In the genomic region with DNA sequence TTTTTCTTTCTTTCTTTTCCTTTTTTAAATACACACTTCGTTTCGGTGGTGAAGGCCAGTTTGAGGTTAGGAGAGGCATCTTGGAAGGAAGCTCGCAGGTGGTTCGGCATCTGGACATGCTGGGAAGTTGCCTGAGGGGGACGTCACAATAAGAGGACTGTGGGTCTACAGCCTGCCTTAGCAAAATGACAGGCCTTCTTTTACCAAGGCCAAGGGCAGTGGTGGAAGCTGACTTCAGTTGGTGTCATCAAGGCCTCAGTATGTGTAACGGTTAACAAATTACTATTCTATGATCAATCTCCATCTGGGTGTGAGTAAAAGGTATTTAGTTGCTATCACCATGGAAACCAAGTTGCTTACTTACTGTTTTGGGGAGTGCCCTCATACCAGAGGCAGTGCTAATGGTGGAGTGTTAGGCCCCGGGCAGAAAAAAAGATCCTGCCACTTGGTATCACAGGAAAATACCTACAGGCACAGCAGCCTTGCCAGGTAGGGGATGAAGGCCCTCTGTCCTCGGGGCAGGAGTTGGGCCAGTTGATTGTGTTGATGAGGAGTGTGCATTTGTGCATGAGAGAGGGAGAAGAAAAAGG, we compare ENCODE assay signal across 8 cellular contexts. TPM values are rescaled to one million over a fixed set of nuclear protein-coding genes. Genes with fewer than 3 reads are reported as not detected.
DNase-seq lines count a peak whose midpoint lies in the region; ATAC-seq and TF ChIP-seq lines count a peak whose summit lies in the region.

No MANE protein-coding gene starts in this region.

- no peaks in the 10 kb centered on the region for H3K27me3 Mint-ChIP-seq in activated CD4-positive, alpha-beta memory T cell treated with anti-CD3 and anti-CD28 coated beads for 36 hours

- H3K9me3 Mint-ChIP-seq in activated CD4-positive, alpha-beta memory T cell treated with anti-CD3 and anti-CD28 coated beads for 36 hours = no peaks in the 10 kb centered on the region

- POLR2A ChIA-PET in activated CD4-positive, alpha-beta memory T cell treated with anti-CD3 and anti-CD28 coated beads for 36 hours (lab: Charles Lee) = interaction anchor here (2.3 kb wide), 1 partner anchor 12 kb away, joined by 8 read pairs; no protein-coding TSS in a partner anchor

- CTCF ChIA-PET in activated CD4-positive, alpha-beta memory T cell treated with anti-CD3 and anti-CD28 coated beads for 36 hours (lab: Charles Lee) = interaction anchor here (0.9 to 2.7 kb wide), 6 partner anchors 10 to 273 kb away, joined by 3 to 8 read pairs (median 6); a partner anchor contains a TSS

- peak overlapping the region; percentile 44 for H3K4me3 Mint-ChIP-seq in activated CD4-positive, alpha-beta memory T cell treated with anti-CD3 and anti-CD28 coated beads for 36 hours

- peaks cover 67% of the 10 kb centered on the region for H3K4me1 Mint-ChIP-seq in activated CD4-positive, alpha-beta memory T cell treated with anti-CD3 and anti-CD28 coated beads for 36 hours (ENCODE audit: low read depth)

- intact Hi-C loops in activated CD4-positive, alpha-beta memory T cell treated with anti-CD3 and anti-CD28 coated beads for 36 hours (cut with micrococcal nuclease) = loop anchor here (5.0 kb wide), 1 partner anchor 75 kb away; no protein-coding TSS in a partner anchor

- TF ChIP-seq CTCF in foreskin keratinocyte (conservative IDR thresholded peaks at IDR 0.05) = peak; percentile 1

- H3K4me1 ChIP-seq in foreskin keratinocyte = peaks cover 74% of the 10 kb centered on the region

- DNase-seq in NCI-H2227 (lab: John Stamatoyannopoulos, UW; ENCODE audit: unreplicated experiment) (peak; percentile 65), NCI-H2227 treated with DMSO at 0.1 percent for 48 hours (lab: John Stamatoyannopoulos, UW) (no peak), foreskin keratinocyte (peak; percentile 99)
- peak; percentile 59 for DNase-seq in activated CD4-positive, alpha-beta memory T cell treated with anti-CD3 and anti-CD28 coated beads for 36 hours

- H3K27ac ChIP-seq in foreskin keratinocyte (peak overlapping the region; percentile 98), skin epidermis (peak overlapping the region; percentile 20 to 99 (median 83))

- ATAC-seq in foreskin keratinocyte (peak; percentile 79), GM21526 (IDR thresholded peaks at IDR 0.05; ENCODE audit: low FRiP score, unreplicated experiment) (no peak), HG03442 (IDR thresholded peaks at IDR 0.05; ENCODE audit: unreplicated experiment) (no peak), HG03025 (IDR thresholded peaks at IDR 0.05; ENCODE audit: low FRiP score, unreplicated experiment) (no peak)

- H3K4me3 ChIP-seq in skin epidermis = no peak overlapping the region

- peaks cover 19% of the 10 kb centered on the region for H3K36me3 Mint-ChIP-seq in activated CD4-positive, alpha-beta memory T cell treated with anti-CD3 and anti-CD28 coated beads for 36 hours

- H3K27ac Mint-ChIP-seq in activated CD4-positive, alpha-beta memory T cell treated with anti-CD3 and anti-CD28 coated beads for 36 hours = peak overlapping the region; percentile 87

- no peaks in the 10 kb centered on the region for H3K27me3 ChIP-seq in foreskin keratinocyte

RNA-seq across cellular contexts. Expression of a gene that starts 10.3 kb away (rescaled TPM):
- total RNA-seq in activated CD4-positive, alpha-beta memory T cell treated with anti-CD3 and anti-CD28 coated beads for 36 hours = 100 to 1,000 TPM; 267 to 270 TPM
- 499 and 534 TPM in 2 replicates for total RNA-seq in foreskin keratinocyte
- 532 and 546 TPM in 2 replicates for polyA plus RNA-seq in foreskin keratinocyte

RNA-seq across cellular contexts. Expression of a gene that starts 38.7 kb away (rescaled TPM):
- total RNA-seq in activated CD4-positive, alpha-beta memory T cell treated with anti-CD3 and anti-CD28 coated beads for 36 hours = 100 to 1,000 TPM; 273 to 287 TPM
- total RNA-seq in foreskin keratinocyte = 273 and 286 TPM in 2 replicates
- polyA plus RNA-seq in foreskin keratinocyte = 377 and 390 TPM in 2 replicates

RNA-seq across cellular contexts. Expression of a gene that starts 40.0 kb away (rescaled TPM):
- 100 to 1,000 TPM; 205 TPM for total RNA-seq in activated CD4-positive, alpha-beta memory T cell treated with anti-CD3 and anti-CD28 coated beads for 36 hours
- total RNA-seq in foreskin keratinocyte = 0.21 TPM in 1 of 2 replicates, not detected in the other
- polyA plus RNA-seq in foreskin keratinocyte = 0.12 and 0.28 TPM in 2 replicates

Comparison
In these comparisons a context has a peak if more than half of its experiments do, and no peak if none do; other contexts are left out.
1. RNA of a gene that starts 40.0 kb away (total RNA-seq): 205 TPM in activated CD4-positive, alpha-beta memory T cell treated with anti-CD3 and anti-CD28 coated beads for 36 hours; 0.21 TPM in foreskin keratinocyte; every median in the first group is over 100 times any median in the second.